In the genomic region with DNA sequence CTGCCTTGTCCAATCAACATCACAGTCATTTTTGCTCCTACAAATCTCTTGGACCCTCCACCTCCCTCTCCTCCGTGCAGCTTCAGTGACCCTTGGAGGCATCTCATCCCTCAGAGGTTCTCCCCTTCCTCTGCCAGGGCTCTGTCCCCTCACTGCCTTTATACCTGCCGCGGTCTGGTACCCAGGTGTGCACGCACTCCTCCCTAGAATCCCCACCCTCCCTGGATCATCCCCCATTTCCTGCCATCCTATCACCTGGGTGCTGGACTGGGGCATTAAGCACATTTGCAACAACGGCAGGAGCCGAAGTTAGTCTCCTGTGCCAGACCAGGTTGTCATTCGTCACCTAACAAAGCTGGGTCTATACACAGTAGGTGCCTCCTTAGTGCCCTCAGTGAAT, we compare ENCODE assay signal across 25 cellular contexts. TPM values are rescaled to one million over a fixed set of nuclear protein-coding genes. Genes with fewer than 3 reads are reported as not detected.
DNase-seq lines count a peak whose midpoint lies in the region; ATAC-seq, FAIRE-seq and TF ChIP-seq lines count a peak whose summit lies in the region.
"Had no signal": no experiment of that assay in that cellular context is flagged by ENCODE, and none has a peak within 500 bp of the region (broad histone marks: within the 10 kb centered on the region; RNA-seq: fewer than 3 reads in every experiment).

No MANE protein-coding gene starts in this region.

- H3K27ac ChIP-seq in kidney (ENCODE audit: low read depth in 2 of 2, low read length in 2 of 2) (no peak overlapping the region), WERI-Rb-1 (no peak overlapping the region)
- H3K27ac ChIP-seq: A549; BLaER1 treated with 17β-estradiol and CSF1 and Interleukin-3, amounts not matched to agents 10 nM and 100 nM had no signal

- no peaks in the 10 kb centered on the region for H3K27me3 ChIP-seq in WERI-Rb-1 (ENCODE audit: insufficient read depth, low read depth, severe bottlenecking)
- H3K27me3 ChIP-seq: BE2C; BLaER1 treated with 17β-estradiol and CSF1 and Interleukin-3, amounts not matched to agents 10 nM and 100 nM had no signal

- no peaks in the 10 kb centered on the region for H3K4me1 Mint-ChIP-seq in activated CD8-positive, alpha-beta memory T cell treated with anti-CD3 and anti-CD28 coated beads, Interleukin-2, amount 10 ng/mL, durations not matched to agents 7 days and 5 days
- H3K4me1 Mint-ChIP-seq: CD14-positive monocyte; CD8-positive, alpha-beta memory T cell had no signal

- CTCF ChIA-PET in activated CD8-positive, alpha-beta memory T cell treated with anti-CD3 and anti-CD28 coated beads, Interleukin-2, amount 10 ng/mL, durations not matched to agents 7 days and 5 days (lab: Charles Lee), result no interaction called here

- H3K27ac Mint-ChIP-seq in activated CD8-positive, alpha-beta memory T cell treated with anti-CD3 and anti-CD28 coated beads, Interleukin-2, amount 10 ng/mL, durations not matched to agents 7 days and 5 days, result no peak overlapping the region
- H3K27ac Mint-ChIP-seq: CD14-positive monocyte; CD4-positive, alpha-beta T cell; HFFc6 had no signal

- H3K4me3 Mint-ChIP-seq in activated CD8-positive, alpha-beta memory T cell treated with anti-CD3 and anti-CD28 coated beads, Interleukin-2, amount 10 ng/mL, durations not matched to agents 7 days and 5 days, result no peak overlapping the region
- H3K4me3 Mint-ChIP-seq: CD14-positive monocyte; CD4-positive, alpha-beta T cell; CD8-positive, alpha-beta memory T cell; HFFc6 had no signal

- H3K4me3 ChIP-seq in kidney (ENCODE audit: low read length in 2 of 2) (no peak overlapping the region), WERI-Rb-1 (ENCODE audit: low read depth, low read length) (no peak overlapping the region)
- H3K4me3 ChIP-seq: A549; BLaER1 treated with 17β-estradiol and CSF1 and Interleukin-3, amounts not matched to agents 10 nM and 100 nM; HAP-1 had no signal

- H3K27me3 Mint-ChIP-seq in activated CD8-positive, alpha-beta memory T cell treated with anti-CD3 and anti-CD28 coated beads, Interleukin-2, amount 10 ng/mL, durations not matched to agents 7 days and 5 days, result peaks cover 3% of the 10 kb centered on the region

- H3K9ac ChIP-seq in kidney (ENCODE audit: low read length in 2 of 2), result no peak overlapping the region
- H3K9ac ChIP-seq: BLaER1 treated with 17β-estradiol and CSF1 and Interleukin-3, amounts not matched to agents 10 nM and 100 nM had no signal

- intact Hi-C loops in cardiac septum (cut with DNase I) (no loop called here), left ventricle myocardium superior (cut with micrococcal nuclease) (no loop called here), kidney (cut with DNase I) (no loop called here)

- no peak for DNase-seq in activated CD8-positive, alpha-beta memory T cell treated with anti-CD3 and anti-CD28 coated beads, Interleukin-2, amount 10 ng/mL, durations not matched to agents 7 days and 5 days
- no peak for DNase-seq in activated CD8-positive, alpha-beta memory T cell treated with anti-CD3 and anti-CD28 coated beads, Interleukin-2, amount 50 U/mL, for 4 hours
- DNase-seq in cardiac septum (ENCODE audit: low spot score), result peak; percentile 46
- no peak for DNase-seq in left ventricle myocardium superior
- peak; percentile 33 for DNase-seq in kidney
- DNase-seq in WERI-Rb-1, result no peak
- no peak for DNase-seq in SW 1271 (lab: John Stamatoyannopoulos, UW)
- DNase-seq: 8988T; ACHN; AML-193; BE2C; CD4-positive, alpha-beta T cell; CD8-positive, alpha-beta memory T cell; DMS 273 treated with DMSO at 0.1 percent for 48 hours; DND-41; GOT3; HFFc6 had no signal

- H3K36me3 ChIP-seq in kidney (ENCODE audit: control insufficient read depth in 1 of 2, insufficient read depth in 2 of 2, low read length in 2 of 2), result no peaks in the 10 kb centered on the region
- no peaks in the 10 kb centered on the region for H3K36me3 ChIP-seq in WERI-Rb-1
- H3K36me3 ChIP-seq: BE2C; BLaER1 treated with 17β-estradiol and CSF1 and Interleukin-3, amounts not matched to agents 10 nM and 100 nM; HAP-1 had no signal

- peak; percentile 23 for ATAC-seq in activated CD8-positive, alpha-beta memory T cell treated with anti-CD3 and anti-CD28 coated beads, Interleukin-2, amount 10 ng/mL, durations not matched to agents 7 days and 5 days
- ATAC-seq in left ventricle myocardium superior, result no peak

- no peaks in the 10 kb centered on the region for H3K36me3 Mint-ChIP-seq in activated CD8-positive, alpha-beta memory T cell treated with anti-CD3 and anti-CD28 coated beads, Interleukin-2, amount 10 ng/mL, durations not matched to agents 7 days and 5 days
- H3K36me3 Mint-ChIP-seq: CD14-positive monocyte; CD8-positive, alpha-beta memory T cell had no signal

- peaks cover 2% of the 10 kb centered on the region for H3K9me3 Mint-ChIP-seq in activated CD8-positive, alpha-beta memory T cell treated with anti-CD3 and anti-CD28 coated beads, Interleukin-2, amount 10 ng/mL, durations not matched to agents 7 days and 5 days (ENCODE audit: low read depth)

- H3K4me1 ChIP-seq in kidney (ENCODE audit: control insufficient read depth in 1 of 2, insufficient read depth in 1 of 2, low read depth in 1 of 2, low read length in 2 of 2), result no peaks in the 10 kb centered on the region
- H3K4me1 ChIP-seq: A549, BE2C, HAP-1 had no signal

- no peak for FAIRE-seq in kidney (lab: Jason Lieb, UNC)
- FAIRE-seq: A549, D721Med, G401.6, GM12892, H54 had no signal

- TF ChIP-seq CTCF in kidney (IDR thresholded peaks at IDR 0.05; ENCODE audit: borderline replicate concordance, extremely low read depth, insufficient read depth) (no peak), WERI-Rb-1 (IDR thresholded peaks at IDR 0.05; ENCODE audit: low read depth, low read length) (no peak)

- no peaks in the 10 kb centered on the region for H3K9me3 ChIP-seq in kidney (ENCODE audit: control insufficient read depth in 1 of 2, low read length in 2 of 2)
- peaks cover 3% of the 10 kb centered on the region for H3K9me3 ChIP-seq in WERI-Rb-1 (ENCODE audit: severe bottlenecking)
- H3K9me3 ChIP-seq: A549, BE2C, HAP-1 had no signal

RNA-seq across cellular contexts. Expression of a gene that starts 10.1 kb away (rescaled TPM):
- total RNA-seq in activated CD8-positive, alpha-beta memory T cell treated with anti-CD3 and anti-CD28 coated beads, Interleukin-2, amount 10 ng/mL, durations not matched to agents 7 days and 5 days, result not detected
- total RNA-seq in cardiac septum (not detected), left ventricle myocardium superior (not detected), kidney (not detected)
- not detected for polyA plus RNA-seq in kidney (ENCODE audit: insufficient read depth, low read depth, low replicate concordance)
- total RNA-seq: CD4-positive, alpha-beta T cell; CD8-positive, alpha-beta memory T cell; HFFc6 had no signal
- polyA plus RNA-seq: A549; CD14-positive monocyte; CD8-positive, alpha-beta memory T cell had no signal

RNA-seq across cellular contexts. Expression of a gene that starts 59.3 kb away (rescaled TPM):
- total RNA-seq in activated CD8-positive, alpha-beta memory T cell treated with anti-CD3 and anti-CD28 coated beads, Interleukin-2, amount 10 ng/mL, durations not matched to agents 7 days and 5 days, result 10 to 100 TPM; 10.0 to 14.6 TPM
- total RNA-seq in cardiac septum, result 4.8 TPM
- total RNA-seq in left ventricle myocardium superior, result 2.1 TPM
- 10.7 TPM for total RNA-seq in kidney
- polyA plus RNA-seq in kidney (ENCODE audit: insufficient read depth, low read depth, low replicate concordance), result 10.8 TPM
- total RNA-seq: HFFc6 had no signal
- polyA plus RNA-seq: A549 had no signal

Comparison
In these comparisons a context has a peak if more than half of its experiments do, and no peak if none do; other contexts are left out.
1. DNase-seq: peak in cardiac septum (single experiment) and kidney (single experiment); none in activated CD8-positive, alpha-beta memory T cell treated with anti-CD3 and anti-CD28 coated beads, Interleukin-2, amount 10 ng/mL, durations not matched to agents 7 days and 5 days (single experiment), activated CD8-positive, alpha-beta memory T cell treated with anti-CD3 and anti-CD28 coated beads, Interleukin-2, amount 50 U/mL, for 4 hours (single experiment), left ventricle myocardium superior (single experiment), WERI-Rb-1 (single experiment) and SW 1271 (0 of 2).